ENCODE assay signal across 9 cellular contexts in genomic region chr12:123063535-123063934, GRCh38.
DNase-seq lines count a peak whose midpoint lies in the region; ATAC-seq and TF ChIP-seq lines count a peak whose summit lies in the region.
"Had no signal": no experiment of that assay in that cellular context is flagged by ENCODE, and none has a peak within 500 bp of the region (broad histone marks: within the 10 kb centered on the region; RNA-seq: fewer than 3 reads in every experiment).

No MANE protein-coding gene starts in this region.

- no peaks in the 10 kb centered on the region for H3K36me3 ChIP-seq in CD4-positive, CD25-positive, alpha-beta regulatory T cell (ENCODE audit: control insufficient read depth, insufficient read depth, low read length)
- no peaks in the 10 kb centered on the region for H3K36me3 ChIP-seq in mesendoderm (ENCODE audit: control insufficient read depth, insufficient read depth, low read length)
- no peaks in the 10 kb centered on the region for H3K36me3 ChIP-seq in effector memory CD4-positive, alpha-beta T cell (ENCODE audit: control insufficient read depth, insufficient read depth, low read length)

- no peak overlapping the region for H3K4me2 ChIP-seq in mesendoderm (ENCODE audit: low read length)

- no peak overlapping the region for H2AK5ac ChIP-seq in mesendoderm (ENCODE audit: low read length)

- peak overlapping the region; percentile 47 to 59 (median 56) for H3K27ac Mint-ChIP-seq in CD4-positive, CD25-positive, alpha-beta regulatory T cell

- H3K79me1 ChIP-seq in mesendoderm (ENCODE audit: low read length): no peaks in the 10 kb centered on the region

- ATAC-seq in CD4-positive, CD25-positive, alpha-beta regulatory T cell (ENCODE audit: low read depth in 2 of 2): peak; percentile 32 to 47
- ATAC-seq in HG02759 (IDR thresholded peaks at IDR 0.05; ENCODE audit: unreplicated experiment): no peak

- H3K4me3 ChIP-seq in CD4-positive, CD25-positive, alpha-beta regulatory T cell (ENCODE audit: low read depth, low read length): no peak overlapping the region
- H3K4me3 ChIP-seq in astrocyte of the spinal cord (ENCODE audit: low read depth, low read length) (no peak overlapping the region), mesendoderm (ENCODE audit: low read length) (no peak overlapping the region)
- no peak overlapping the region for H3K4me3 ChIP-seq in effector memory CD4-positive, alpha-beta T cell (ENCODE audit: insufficient read depth, low read depth, low read length, poor library complexity, severe bottlenecking)

- H3K18ac ChIP-seq in mesendoderm (ENCODE audit: low read length): no peak overlapping the region

- no peak overlapping the region for H2BK15ac ChIP-seq in mesendoderm (replicated peaks; ENCODE audit: low read depth)

- H3K23ac ChIP-seq in mesendoderm (ENCODE audit: low read length): no peak overlapping the region

- H3K4me3 Mint-ChIP-seq in CD4-positive, CD25-positive, alpha-beta regulatory T cell: peak overlapping the region in 1 of 4 donors; percentile 23
- H3K4me3 Mint-ChIP-seq: IgD-negative memory B cell had no signal

- no peaks in the 10 kb centered on the region for H3K79me2 ChIP-seq in mesendoderm (ENCODE audit: control insufficient read depth, insufficient read depth, low read length)

- H2BK5ac ChIP-seq in mesendoderm (ENCODE audit: low read length): no peak overlapping the region

- no CpG with 5 or more reads among the region's 2 CpGs for WGBS in mesendoderm (ENCODE audit: extremely low coverage, insufficient coverage, low lambda C conversion rate)

- peaks cover 7% of the 10 kb centered on the region for H3K36me3 Mint-ChIP-seq in CD4-positive, CD25-positive, alpha-beta regulatory T cell

- no peak overlapping the region for H4K5ac ChIP-seq in mesendoderm (ENCODE audit: low read length)

- TF ChIP-seq CTCF in astrocyte of the spinal cord (IDR thresholded peaks at IDR 0.05; ENCODE audit: low read depth, low read length): peak; percentile 48

- H3K4ac ChIP-seq in mesendoderm (ENCODE audit: low read depth, low read length): no peak overlapping the region

- peak in 2 of 3 donors; percentile 26 to 55 for DNase-seq in CD4-positive, CD25-positive, alpha-beta regulatory T cell
- DNase-seq in HuH-7 (ENCODE audit: low spot score) (peak; percentile 58), astrocyte of the spinal cord (ENCODE audit: low read depth, low spot score) (no peak), mesendoderm (peak; percentile 84), DMS153 (lab: John Stamatoyannopoulos, UW) (no peak), NCI-H1048 (lab: John Stamatoyannopoulos, UW) (no peak)
- no peak for DNase-seq in effector memory CD4-positive, alpha-beta T cell

- H3K9me3 Mint-ChIP-seq in CD4-positive, CD25-positive, alpha-beta regulatory T cell: no peaks in the 10 kb centered on the region
- H3K9me3 Mint-ChIP-seq: IgD-negative memory B cell had no signal

- peaks cover 17 to 81% (median 32%) of the 10 kb centered on the region in 4 donors for H3K4me1 Mint-ChIP-seq in CD4-positive, CD25-positive, alpha-beta regulatory T cell

- in situ Hi-C loops in astrocyte of the spinal cord (cut with HindIII; ENCODE audit: low sequenced_read_pairs): no loop called here

- H3K9me3 ChIP-seq in CD4-positive, CD25-positive, alpha-beta regulatory T cell (ENCODE audit: control insufficient read depth in 2 of 2, low read length in 2 of 2): no peaks in the 10 kb centered on the region
- H3K9me3 ChIP-seq in effector memory CD4-positive, alpha-beta T cell (ENCODE audit: control insufficient read depth, low read length): no peaks in the 10 kb centered on the region

- no peak overlapping the region for H3K27ac ChIP-seq in CD4-positive, CD25-positive, alpha-beta regulatory T cell (ENCODE audit: insufficient read depth, low read length, poor library complexity, severe bottlenecking)
- H3K27ac ChIP-seq in mesendoderm (ENCODE audit: low read depth, low read length): no peak overlapping the region
- H3K27ac ChIP-seq in effector memory CD4-positive, alpha-beta T cell (ENCODE audit: insufficient read depth, low read length, poor library complexity, severe bottlenecking): no peak overlapping the region

- H3K56ac ChIP-seq in mesendoderm (ENCODE audit: low read length): no peak overlapping the region

- H3K27me3 Mint-ChIP-seq in CD4-positive, CD25-positive, alpha-beta regulatory T cell: no peaks in the 10 kb centered on the region
- H3K27me3 Mint-ChIP-seq: IgD-negative memory B cell had no signal

- no peak overlapping the region for H3K9ac ChIP-seq in mesendoderm (ENCODE audit: low read length)

- H4K8ac ChIP-seq in mesendoderm (ENCODE audit: low read depth, low read length): no peak overlapping the region

- peaks cover 23% of the 10 kb centered on the region for H3K4me1 ChIP-seq in CD4-positive, CD25-positive, alpha-beta regulatory T cell (ENCODE audit: control insufficient read depth, insufficient read depth, low read length, poor library complexity, severe bottlenecking)
- H3K4me1 ChIP-seq in mesendoderm (ENCODE audit: control insufficient read depth, low read depth, low read length): no peaks in the 10 kb centered on the region
- peaks cover 6% of the 10 kb centered on the region for H3K4me1 ChIP-seq in effector memory CD4-positive, alpha-beta T cell (ENCODE audit: control insufficient read depth, insufficient read depth, low read length, poor library complexity, severe bottlenecking)

- no peak overlapping the region for H2BK120ac ChIP-seq in mesendoderm (ENCODE audit: low read depth, low read length)

- H3K27me3 ChIP-seq in CD4-positive, CD25-positive, alpha-beta regulatory T cell (ENCODE audit: control insufficient read depth, insufficient read depth, low read length): no peaks in the 10 kb centered on the region
- H3K27me3 ChIP-seq in mesendoderm (ENCODE audit: insufficient read depth, low read length, poor library complexity): no peaks in the 10 kb centered on the region
- H3K27me3 ChIP-seq in effector memory CD4-positive, alpha-beta T cell (replicated peaks; ENCODE audit: control insufficient read depth, insufficient read depth, low read length, poor library complexity, severe bottlenecking): no peaks in the 10 kb centered on the region

Comparison
In these comparisons a context has a peak if more than half of its experiments do, and no peak if none do; other contexts are left out.
1. DNase-seq: peak in CD4-positive, CD25-positive, alpha-beta regulatory T cell (2 of 3), HuH-7 (single experiment) and mesendoderm (single experiment); none in astrocyte of the spinal cord (single experiment), effector memory CD4-positive, alpha-beta T cell (0 of 3), DMS153 (single experiment) and NCI-H1048 (single experiment).